Comparison of ENCODE assay signal across 13 cellular contexts in the genomic region with DNA sequence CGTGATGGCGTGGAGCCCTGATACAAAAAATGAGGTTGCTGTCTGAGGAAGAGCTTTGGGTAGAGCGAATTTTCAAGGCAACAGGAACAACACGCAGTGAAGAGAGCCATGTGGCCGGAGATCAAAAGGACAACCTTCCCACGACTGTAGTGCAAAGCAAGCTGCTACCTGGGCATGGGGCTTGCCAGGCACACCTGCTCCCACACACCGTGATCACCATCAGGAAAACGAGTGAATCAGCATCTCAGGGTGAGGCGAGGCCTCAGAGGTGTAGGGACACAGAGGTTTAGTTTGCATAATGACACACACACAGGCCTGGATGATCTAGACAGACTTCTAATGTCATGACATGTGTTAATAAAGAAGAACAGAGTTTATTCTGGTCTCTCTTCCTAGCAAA.
DNase-seq lines count a peak whose midpoint lies in the region; ATAC-seq, FAIRE-seq and TF ChIP-seq lines count a peak whose summit lies in the region.
"Had no signal": no experiment of that assay in that cellular context is flagged by ENCODE, and none has a peak within 500 bp of the region (broad histone marks: within the 10 kb centered on the region; RNA-seq: fewer than 3 reads in every experiment).

No MANE protein-coding gene starts in this region.

- FAIRE-seq in bronchial epithelial cell (lab: Jason Lieb, UNC): peak; percentile 83

- H3K27ac ChIP-seq in MM.1S (ENCODE audit: low read length) (peak overlapping the region; percentile 50; the same call in 1 of the 2 replicates), muscle layer of duodenum (ENCODE audit: low read length) (peak overlapping the region; percentile 64)

- no peaks in the 10 kb centered on the region for H3K9me3 Mint-ChIP-seq in Caco-2 (ENCODE audit: unreplicated experiment)
- H3K9me3 Mint-ChIP-seq: activated T-helper 2 cell treated with anti-CD3 and anti-CD28 coated beads, Interferon-gamma antibody, Interleukin-2, Interleukin-4, amounts not matched to agents 10 μg/mL and 5 μg/mL and 100 μg/mL, durations not matched to agents 14 hours and 24 hours and 36 hours; IgD-negative memory B cell; neural crest cell had no signal

- H3F3A ChIP-seq in MM.1S (ENCODE audit: insufficient read depth, low read length): 0 out of 2 replicates have a peak, but pooled peaks cover 6% of the 10 kb centered on the region

- ATAC-seq in HG03571 (IDR thresholded peaks at IDR 0.05; ENCODE audit: unreplicated experiment) (no peak), HG03108 (IDR thresholded peaks at IDR 0.05; ENCODE audit: unreplicated experiment) (no peak), Right ventricle myocardium superior (ENCODE audit: poor library complexity) (no peak)

- H3K4me2 ChIP-seq in MM.1S (ENCODE audit: low read depth, low read length): peak overlapping the region; percentile 45; the same call in 1 of the 2 replicates

- POLR2A ChIA-PET in Caco-2 (lab: Charles Lee): no interaction called here

- peak overlapping the region; percentile 56 for H3K27ac Mint-ChIP-seq in Caco-2 (ENCODE audit: unreplicated experiment)
- H3K27ac Mint-ChIP-seq: activated T-helper 2 cell treated with anti-CD3 and anti-CD28 coated beads, Interferon-gamma antibody, Interleukin-2, Interleukin-4, amounts not matched to agents 10 μg/mL and 5 μg/mL and 100 μg/mL, durations not matched to agents 14 hours and 24 hours and 36 hours had no signal

- no peaks in the 10 kb centered on the region for H4K20me1 ChIP-seq in MM.1S (ENCODE audit: insufficient read depth, low read length)

- H3K4me3 ChIP-seq in Caco-2 (ENCODE audit: low read depth, low read length): no peak overlapping the region
- peak overlapping the region; percentile 49 for H3K4me3 ChIP-seq in MM.1S (ENCODE audit: low read length)
- no peak overlapping the region for H3K4me3 ChIP-seq in bronchial epithelial cell (ENCODE audit: low read depth, low read length)
- H3K4me3 ChIP-seq in muscle layer of duodenum (ENCODE audit: low read depth in 1 of 2, low read length in 2 of 2): peak overlapping the region in 1 of 2 donors; percentile 8
- H3K4me3 ChIP-seq: upper lobe of left lung had no signal

- H3K36me3 Mint-ChIP-seq in Caco-2 (ENCODE audit: insufficient read depth, unreplicated experiment): peaks cover 14% of the 10 kb centered on the region

- no peak overlapping the region for H3K4me3 Mint-ChIP-seq in Caco-2 (ENCODE audit: unreplicated experiment)
- H3K4me3 Mint-ChIP-seq: neural crest cell had no signal

- H3K9me3 ChIP-seq in Caco-2 (no peaks in the 10 kb centered on the region), MM.1S (replicated peaks; ENCODE audit: insufficient read depth, low read length) (no peaks in the 10 kb centered on the region), muscle layer of duodenum (ENCODE audit: control insufficient read depth in 1 of 2, low read length in 2 of 2) (no peaks in the 10 kb centered on the region)
- H3K9me3 ChIP-seq: upper lobe of left lung had no signal

- DNase-seq in Caco-2 (no peak), MM.1S (peak; percentile 24), bronchial epithelial cell (ENCODE audit: low read depth) (peak; percentile 93), Right ventricle myocardium superior (no peak)
- no peak for DNase-seq in activated CD4-positive, alpha-beta T cell treated with anti-CD3 and anti-CD28 coated beads, Interleukin-2, amount 50 U/mL, for 1 hour
- DNase-seq: hippocampal formation, upper lobe of left lung had no signal

- H3K27me3 ChIP-seq in Caco-2 (replicated peaks; ENCODE audit: control insufficient read depth, insufficient read depth, low read length): no peaks in the 10 kb centered on the region
- H3K27me3 ChIP-seq in MM.1S (replicated peaks; ENCODE audit: insufficient read depth, low read length): no peaks in the 10 kb centered on the region
- H3K27me3 ChIP-seq in bronchial epithelial cell (ENCODE audit: control insufficient read depth, insufficient read depth, low read length): no peaks in the 10 kb centered on the region
- H3K27me3 ChIP-seq in muscle layer of duodenum (ENCODE audit: low read depth, low read length): no peaks in the 10 kb centered on the region
- H3K27me3 ChIP-seq: upper lobe of left lung had no signal

- peaks cover 28% of the 10 kb centered on the region for H3K4me1 Mint-ChIP-seq in Caco-2 (ENCODE audit: low read depth, unreplicated experiment)

- H2AFZ ChIP-seq in MM.1S (ENCODE audit: low read length): peak overlapping the region; percentile 46; the same call in 1 of the 2 replicates

- H3K9ac ChIP-seq in MM.1S (ENCODE audit: low read length): peak overlapping the region; percentile 37; the same call in 1 of the 2 replicates

- H3K36me3 ChIP-seq in Caco-2 (ENCODE audit: control insufficient read depth, insufficient read depth, low read length) (peaks cover 2% of the 10 kb centered on the region; the same call in 1 of the 2 replicates), MM.1S (replicated peaks; ENCODE audit: insufficient read depth, low read length) (no peaks in the 10 kb centered on the region), bronchial epithelial cell (ENCODE audit: control insufficient read depth, insufficient read depth, low read length) (no peaks in the 10 kb centered on the region), muscle layer of duodenum (ENCODE audit: control insufficient read depth in 1 of 2, insufficient read depth in 2 of 2, low read length in 2 of 2) (peaks cover 0 to 2% of the 10 kb centered on the region in 2 donors)
- H3K36me3 ChIP-seq: upper lobe of left lung had no signal

- BruUV-seq in Caco-2 (replicated peaks; lab: Mats Ljungman, UMichigan): no TSS peak

- peaks cover 32% of the 10 kb centered on the region for H3K4me1 ChIP-seq in Caco-2
- peaks cover 13% of the 10 kb centered on the region; the same call in 1 of the 2 replicates for H3K4me1 ChIP-seq in MM.1S (ENCODE audit: low read length)
- peaks cover 19 to 38% of the 10 kb centered on the region in 2 donors for H3K4me1 ChIP-seq in muscle layer of duodenum (ENCODE audit: control insufficient read depth in 1 of 2, insufficient read depth in 2 of 2, low read length in 2 of 2)

- no peaks in the 10 kb centered on the region for H3K9me2 ChIP-seq in MM.1S (replicated peaks; ENCODE audit: insufficient read depth, low read length)

- intact Hi-C loops in Caco-2 (cut with micrococcal nuclease; ENCODE audit: unreplicated experiment) (no loop called here), Right ventricle myocardium superior (cut with DNase I) (no loop called here)

- CTCF ChIA-PET in Caco-2 (lab: Charles Lee): no interaction called here

- TF ChIP-seq CTCF in Caco-2 (IDR thresholded peaks at IDR 0.05; ENCODE audit: insufficient read depth in 1 of 2, low read depth in 1 of 2, low read length in 1 of 2, severe bottlenecking in 1 of 2, unreplicated experiment in 1 of 2): no peak
- TF ChIP-seq CTCF in MM.1S (IDR thresholded peaks at IDR 0.05; ENCODE audit: low read length): no peak
- no peak for TF ChIP-seq CTCF in bronchial epithelial cell (IDR thresholded peaks at IDR 0.05; ENCODE audit: insufficient read depth, low read length, severe bottlenecking)

- no peaks in the 10 kb centered on the region for H3K79me2 ChIP-seq in MM.1S (ENCODE audit: low read length)

- H3K27me3 Mint-ChIP-seq in Caco-2 (ENCODE audit: insufficient read depth, unreplicated experiment): no peaks in the 10 kb centered on the region
- H3K27me3 Mint-ChIP-seq: IgD-negative memory B cell had no signal

Comparison
In these comparisons a context has a peak if more than half of its experiments do, and no peak if none do; other contexts are left out.
1. DNase-seq: peak in MM.1S (single experiment) and bronchial epithelial cell (single experiment); none in Caco-2 (0 of 2), activated CD4-positive, alpha-beta T cell treated with anti-CD3 and anti-CD28 coated beads, Interleukin-2, amount 50 U/mL, for 1 hour (single experiment) and Right ventricle myocardium superior (single experiment).